10 cellular contexts compared by ENCODE assay signal in the genomic region with DNA sequence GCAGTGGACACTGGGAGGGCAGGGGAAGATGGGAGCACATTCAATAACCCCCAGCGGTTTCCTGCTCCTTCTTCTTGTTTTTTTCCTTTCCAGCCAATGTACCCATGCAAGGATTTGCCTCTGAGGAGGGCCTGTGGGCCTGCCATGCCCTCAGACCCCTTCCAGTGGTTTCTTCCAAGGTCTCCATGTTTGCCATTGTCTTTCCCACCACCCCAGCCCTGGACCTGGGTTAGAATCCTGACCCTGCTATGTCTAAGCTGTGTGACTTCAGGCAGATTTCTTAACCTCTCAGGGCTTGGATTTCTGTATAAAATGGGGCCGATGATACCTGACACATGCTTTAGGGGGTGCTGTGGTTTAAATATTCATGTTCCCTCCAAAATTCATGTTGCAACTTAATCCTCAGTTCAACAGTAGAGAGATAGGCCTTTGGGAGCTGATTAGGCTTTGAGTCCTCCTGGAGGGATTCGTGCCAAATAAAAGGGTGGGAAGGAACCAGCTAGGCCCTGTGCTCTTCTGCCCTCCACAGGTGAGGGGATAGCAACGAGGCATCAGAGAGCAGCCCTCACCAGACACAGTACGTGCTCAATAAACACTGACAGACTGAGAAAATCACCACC. TPM values are rescaled to one million over a fixed set of nuclear protein-coding genes. Genes with fewer than 3 reads are reported as not detected.
DNase-seq lines count a peak whose midpoint lies in the region; ATAC-seq, FAIRE-seq and TF ChIP-seq lines count a peak whose summit lies in the region.
"Had no signal": no experiment of that assay in that cellular context is flagged by ENCODE, and none has a peak within 500 bp of the region (broad histone marks: within the 10 kb centered on the region; RNA-seq: fewer than 3 reads in every experiment).

No MANE protein-coding gene starts in this region.

- H4K20me1 ChIP-seq in HepG2 (ENCODE audit: insufficient read depth, low read length): no peaks in the 10 kb centered on the region

- in situ Hi-C loops in HepG2 (cut with HindIII; ENCODE audit: extremely low pct_ligation_motif_present, low pct_unique_long_range_greater_than_20kb): loop anchor here (5.0 kb wide), 1 partner anchor 45 kb away; a partner anchor contains a TSS

- H3K27ac ChIP-seq in HepG2 (ENCODE audit: extremely low read length, insufficient read depth, low read length) (peak overlapping the region; percentile 74), gastroesophageal sphincter (peak overlapping the region in 2 of 4 donors; percentile 6 to 82)

- no peaks in the 10 kb centered on the region for H3K27me3 ChIP-seq in adipocyte (replicated peaks; ENCODE audit: control insufficient read depth, insufficient read depth, low read length)
- H3K27me3 ChIP-seq in HepG2 (ENCODE audit: control insufficient read depth in 1 of 2, insufficient read depth in 2 of 2, low read length in 2 of 2): no peaks in the 10 kb centered on the region
- H3K27me3 ChIP-seq in gastroesophageal sphincter: no peaks in the 10 kb centered on the region

- H3K4me1 Mint-ChIP-seq in Calu3 (ENCODE audit: low read depth, unreplicated experiment): peaks cover 30% of the 10 kb centered on the region

- no peak for DNase-seq in Calu3
- peak; percentile 27 for DNase-seq in KG1 (lab: John Stamatoyannopoulos, UW)
- peak; percentile 45 for DNase-seq in adipocyte (ENCODE audit: low read depth)
- peak; percentile 80 for DNase-seq in HepG2 (ENCODE audit: low spot score)
- DNase-seq in HEK293T (ENCODE audit: extremely low spot score): no peak
- DNase-seq in NCI-H774 (lab: John Stamatoyannopoulos, UW): no peak
- DNase-seq: activated CD8-positive, alpha-beta memory T cell treated with anti-CD3 and anti-CD28 coated beads for 24 hours; stimulated activated CD4-positive, alpha-beta T cell treated with anti-CD3 and anti-CD28 coated beads, Interleukin-2, amount 100 ng/mL, for 24 hours had no signal

- H3K4me3 Mint-ChIP-seq in Calu3 (ENCODE audit: low read depth, unreplicated experiment): no peak overlapping the region

- peak overlapping the region; percentile 77 for H3K4me2 ChIP-seq in HepG2 (ENCODE audit: low read depth, low read length)

- peak; percentile 78 for TF ChIP-seq RAD21 in HepG2 (CRISPR knock-in tag; IDR thresholded peaks at IDR 0.05)

- TF ChIP-seq CTCF in Calu3 (IDR thresholded peaks at IDR 0.05; ENCODE audit: unreplicated experiment): peak; percentile 35
- TF ChIP-seq CTCF in HepG2 (CRISPR knock-in tag; IDR thresholded peaks at IDR 0.05): peak; percentile 70
- peak in 1 of 4 experiments; percentile 30 for TF ChIP-seq CTCF in gastroesophageal sphincter (IDR thresholded peaks at IDR 0.05)

- H3K36me3 Mint-ChIP-seq in Calu3 (ENCODE audit: insufficient read depth, unreplicated experiment): peaks cover 5% of the 10 kb centered on the region

- 25% methylated on average over 5 of the region's 5 CpGs for WGBS in HepG2 (ENCODE audit: low lambda C conversion rate)
- WGBS in gastroesophageal sphincter (ENCODE audit: low coverage in 1 of 2), 2 donors: 88 to 95% methylated on average over 2 to 3 of the region's 5 CpGs

- POLR2A ChIA-PET in HepG2 (lab: Yijun Ruan, JAX): interaction anchor here (0.8 to 2.2 kb wide), 5 partner anchors 10 to 92 kb away, joined by 3 to 17 read pairs (median 3); no protein-coding TSS in a partner anchor
- POLR2A ChIA-PET in HEK293T (lab: Yijun Ruan, JAX): interaction anchor here (1.1 kb wide), 1 partner anchor 9 kb away, joined by 5 read pairs; no protein-coding TSS in a partner anchor

- BruUV-seq in Calu3 (replicated peaks; lab: Mats Ljungman, UMichigan) (no TSS peak), HepG2 (replicated peaks; lab: Mats Ljungman, UMichigan) (TSS peak; percentile 74)

- peak overlapping the region; percentile 77 for H3K27ac Mint-ChIP-seq in Calu3 (ENCODE audit: unreplicated experiment)

- TF ChIP-seq POLR2A in HepG2 (IDR thresholded peaks at IDR 0.05; ENCODE audit: insufficient read depth in 1 of 2, low read depth in 2 of 2, low read length in 2 of 2) (no peak), gastroesophageal sphincter (IDR thresholded peaks at IDR 0.05) (no peak)

- H3K36me3 ChIP-seq in adipocyte (ENCODE audit: control insufficient read depth, insufficient read depth, low read length, severe bottlenecking): no peaks in the 10 kb centered on the region
- H3K36me3 ChIP-seq in HepG2 (replicated peaks in 1 of 2; ENCODE audit: control insufficient read depth in 1 of 2, insufficient read depth in 2 of 2, low read length in 2 of 2): no peaks in the 10 kb centered on the region
- no peaks in the 10 kb centered on the region for H3K36me3 ChIP-seq in gastroesophageal sphincter

- CTCF ChIA-PET in Calu3 (lab: Charles Lee): interaction anchor here (0.8 to 1.3 kb wide), 5 partner anchors 9 to 215 kb away, joined by 3 to 7 read pairs (median 4); no protein-coding TSS in a partner anchor
- CTCF ChIA-PET in HepG2 (lab: Yijun Ruan, JAX; ENCODE audit: low intra/inter-chr PET ratio, low total read pairs): no interaction called here
- CTCF ChIA-PET in HEK293T (lab: Yijun Ruan, JAX): interaction anchor here (0.6 to 1.4 kb wide), 4 partner anchors 9 to 253 kb away, joined by 3 read pairs; no protein-coding TSS in a partner anchor

- no peak overlapping the region for H3K4me3 ChIP-seq in adipocyte (ENCODE audit: low read length)
- peak overlapping the region in 1 of 3 experiments; percentile 60; a peak in 2 of 6 replicates for H3K4me3 ChIP-seq in HepG2 (replicated peaks in 1 of 3; ENCODE audit: insufficient read depth in 1 of 3, low read depth in 2 of 3, low read length in 3 of 3)
- no peak overlapping the region for H3K4me3 ChIP-seq in gastroesophageal sphincter

- no peak for TF ChIP-seq EP300 in HepG2 (IDR thresholded peaks at IDR 0.05; ENCODE audit: low read depth in 2 of 2, low read length in 2 of 2)
- TF ChIP-seq EP300 in HepG2 (CRISPR knock-in tag; IDR thresholded peaks at IDR 0.05; ENCODE audit: borderline replicate concordance): no peak
- no peak for TF ChIP-seq EP300 in gastroesophageal sphincter (IDR thresholded peaks at IDR 0.05)

- peaks cover 25% of the 10 kb centered on the region for H3K4me1 ChIP-seq in adipocyte (ENCODE audit: control insufficient read depth, insufficient read depth, low read length)
- peaks cover 59% of the 10 kb centered on the region for H3K4me1 ChIP-seq in HepG2 (ENCODE audit: insufficient read depth, low read length)
- peaks cover 0 to 35% (median 14%) of the 10 kb centered on the region in 3 donors for H3K4me1 ChIP-seq in gastroesophageal sphincter

- H3K9ac ChIP-seq in adipocyte (ENCODE audit: low read length) (no peak overlapping the region), HepG2 (ENCODE audit: insufficient read depth, low read depth, low read length) (peak overlapping the region; percentile 40)

- H3K9me3 Mint-ChIP-seq in Calu3 (ENCODE audit: low read depth, unreplicated experiment): no peaks in the 10 kb centered on the region

- FAIRE-seq in HepG2 (lab: Jason Lieb, UNC): peak; percentile 57

- intact Hi-C loops in Calu3 (cut with micrococcal nuclease; ENCODE audit: unreplicated experiment): loop anchor here (5.0 kb wide), 3 partner anchors 45 to 210 kb away; a partner anchor contains a TSS
- intact Hi-C loops in HepG2 (cut with micrococcal nuclease; ENCODE audit: unreplicated experiment): loop anchor here (1.0 to 5.0 kb wide), 3 partner anchors 45 to 211 kb away; a partner anchor contains a TSS

- H3K79me2 ChIP-seq in HepG2 (ENCODE audit: insufficient read depth, low read length): no peaks in the 10 kb centered on the region

- H2AFZ ChIP-seq in HepG2 (ENCODE audit: low read length): no peak overlapping the region

- H3K9me3 ChIP-seq in adipocyte (ENCODE audit: control insufficient read depth, low read length): no peaks in the 10 kb centered on the region
- H3K9me3 ChIP-seq in HepG2 (ENCODE audit: low read length): no peaks in the 10 kb centered on the region
- no peaks in the 10 kb centered on the region for H3K9me3 ChIP-seq in gastroesophageal sphincter

- no peaks in the 10 kb centered on the region for H3K27me3 Mint-ChIP-seq in Calu3 (ENCODE audit: unreplicated experiment)

- ATAC-seq in HepG2 (peak; percentile 47), gastroesophageal sphincter (no peak), HG03280 (IDR thresholded peaks at IDR 0.05; ENCODE audit: unreplicated experiment) (no peak)

TF ChIP-seq in HepG2, 621 proteins besides CTCF, POLR2A, EP300 and RAD21 (continues in another document):
- no peak for TF ChIP-seq FOXM1 (CRISPR knock-in tag; IDR thresholded peaks at IDR 0.05)
- no peak for TF ChIP-seq POLR2AphosphoS5 (IDR thresholded peaks at IDR 0.05; ENCODE audit: low read depth, low read length)
- peak; percentile 21; the same call in 1 of the 2 replicates for TF ChIP-seq ZFY (CRISPR knock-in tag; IDR thresholded peaks at IDR 0.05)

TF ChIP-seq in HEK293T, 16 proteins besides CTCF, POLR2A, EP300 and RAD21 (continues in another document):
- TF ChIP-seq ZNF384 (IDR thresholded peaks at IDR 0.05) (no peak), L3MBTL2 (conservative IDR thresholded peaks at IDR 0.05) (no peak), FOXA1 (IDR thresholded peaks at IDR 0.05) (no peak), SUZ12 (IDR thresholded peaks at IDR 0.05) (no peak)

RNA-seq across cellular contexts. Expression of a gene that starts 46.3 kb away (rescaled TPM):
- total RNA-seq in Calu3 (2022) (136 and 147 TPM in 2 replicates), HepG2 (2016; rRNA removed; fragmentation: Illumina TruSeq; extraction: Trizol) (48.8 and 130 TPM in 2 replicates), gastroesophageal sphincter (100 to 1,000 TPM in 1 of 4 donors, 10 to 100 TPM in 3; 60.2 to 138 (median 96.2) TPM)
- 13.1 and 13.3 TPM in 2 replicates for total RNA-seq in HepG2 (2016; cell fraction: cytosol; rRNA removed; fragmentation: Illumina TruSeq; extraction: Trizol; ENCODE audit: low read depth)
- 39.2 and 136 TPM in 2 replicates for total RNA-seq in HepG2 (2016; cell fraction: insoluble cytoplasmic fraction; rRNA removed; fragmentation: Illumina TruSeq; extraction: Trizol)
- total RNA-seq in HepG2 (2016; cell fraction: membrane; rRNA removed; fragmentation: Illumina TruSeq; extraction: Trizol): 18.9 and 22.5 TPM in 2 replicates
- 211 and 228 TPM in 2 replicates for total RNA-seq in HepG2 (2016; cell fraction: nucleus; rRNA removed; fragmentation: Illumina TruSeq; extraction: Trizol)
- polyA plus RNA-seq in HepG2 (2011; rRNA removed): 106 and 126 TPM in 2 replicates
- polyA plus RNA-seq in HepG2 (2011; cell fraction: cytosol; rRNA removed): 92.4 and 98.4 TPM in 2 replicates
- 739 and 796 TPM in 2 replicates for polyA plus RNA-seq in HepG2 (2011; cell fraction: nucleus; rRNA removed)
- 198 and 216 TPM in 2 replicates for polyA plus RNA-seq in HepG2 (2012)
- 8.9 and 9.6 TPM in 2 replicates for polyA plus RNA-seq in HepG2 (2016; cell fraction: cytosol; fragmentation: Illumina TruSeq; extraction: Trizol; ENCODE audit: low read depth)
- polyA plus RNA-seq in HepG2 (2016; cell fraction: insoluble cytoplasmic fraction; fragmentation: Illumina TruSeq; extraction: Trizol; ENCODE audit: low read depth): 41.9 and 44.7 TPM in 2 replicates
- 15.4 and 16.3 TPM in 2 replicates for polyA plus RNA-seq in HepG2 (2016; cell fraction: membrane; fragmentation: Illumina TruSeq; extraction: Trizol; ENCODE audit: low read depth)
- polyA plus RNA-seq in HepG2 (2016; cell fraction: nucleus; fragmentation: Illumina TruSeq; extraction: Trizol; ENCODE audit: insufficient read depth, low read depth): 270 and 279 TPM in 2 replicates
- 277 and 558 TPM in 2 replicates for polyA minus RNA-seq in HepG2 (2011; rRNA and poly(A)+ RNA removed; ENCODE audit: low replicate concordance)
- polyA minus RNA-seq in HepG2 (2011; cell fraction: cytosol; rRNA and poly(A)+ RNA removed): 259 and 274 TPM in 2 replicates
- polyA minus RNA-seq in HepG2 (2011; cell fraction: nucleus; rRNA and poly(A)+ RNA removed): 831 and 1,056 TPM in 2 replicates

Comparison
In these comparisons a context has a peak if more than half of its experiments do, and no peak if none do; other contexts are left out.
1. DNase-seq: peak in KG1 (single experiment), adipocyte (single experiment) and HepG2 (single experiment); none in Calu3 (single experiment), HEK293T (single experiment) and NCI-H774 (single experiment).